In genomic region chr1:176897350-176898236, GRCh38 we compare ENCODE assay signal across 8 cellular contexts.
DNase-seq lines count a peak whose midpoint lies in the region; ATAC-seq and TF ChIP-seq lines count a peak whose summit lies in the region.

No MANE protein-coding gene starts in this region.

- peak overlapping the region; percentile 68 for H3K4me3 Mint-ChIP-seq in GM23338

- H3K27ac Mint-ChIP-seq in GM23338 = peak overlapping the region; percentile 74

- H3K4me3 ChIP-seq in GM23338 = peak overlapping the region; percentile 46
- no peak overlapping the region for H3K4me3 ChIP-seq in liver (ENCODE audit: low read depth in 1 of 3, low read length in 3 of 3)

- no peaks in the 10 kb centered on the region for H4K20me1 ChIP-seq in GM23338 (replicated peaks; ENCODE audit: insufficient read depth)

- peak overlapping the region; percentile 77 for H3K4me2 ChIP-seq in GM23338

- H3K79me2 ChIP-seq in GM23338 (replicated peaks; ENCODE audit: insufficient read depth) = no peaks in the 10 kb centered on the region

- no peaks in the 10 kb centered on the region for H3K36me3 Mint-ChIP-seq in GM23338 (ENCODE audit: low read depth)

- H3K9me2 ChIP-seq in GM23338 (ENCODE audit: insufficient read depth) = no peaks in the 10 kb centered on the region

- no peaks in the 10 kb centered on the region for H3K9me3 Mint-ChIP-seq in GM23338

- no peaks in the 10 kb centered on the region for H3F3A ChIP-seq in GM23338 (replicated peaks; ENCODE audit: low read depth)

- ATAC-seq in GM23338 = peak; percentile 99
- ATAC-seq in stimulated activated naive CD8-positive, alpha-beta T cell treated with anti-CD3 and anti-CD28 coated beads, Interleukin-15, Interleukin-2, amounts not matched to agents 100 U/mL and 50 U/mL, for 24 hours = no peak

- no peaks in the 10 kb centered on the region for H3K36me3 ChIP-seq in GM23338 (ENCODE audit: insufficient read depth)
- H3K36me3 ChIP-seq in liver (ENCODE audit: control insufficient read depth in 4 of 4, insufficient read depth in 3 of 4, low read depth in 1 of 4, low read length in 3 of 4) = no peaks in the 10 kb centered on the region

- no peak overlapping the region for H3K27ac ChIP-seq in GM23338 (ENCODE audit: low read depth)
- no peak overlapping the region for H3K27ac ChIP-seq in liver (ENCODE audit: low read depth in 1 of 2, low read length in 2 of 2)

- peaks cover 4% of the 10 kb centered on the region; the same call in 2 of the 3 replicates for H3K4me1 Mint-ChIP-seq in GM23338

- no peak overlapping the region for H2AFZ ChIP-seq in GM23338

- H3K27me3 ChIP-seq in GM23338 (ENCODE audit: insufficient read depth) = no peaks in the 10 kb centered on the region
- H3K27me3 ChIP-seq in liver (ENCODE audit: control insufficient read depth in 4 of 4, insufficient read depth in 4 of 4, low read length in 3 of 4) = peaks cover 0 to 10% (median 4%) of the 10 kb centered on the region in 4 donors

- no peak overlapping the region for H3K9ac ChIP-seq in liver (ENCODE audit: low read depth in 1 of 2, low read length in 2 of 2)

- TF ChIP-seq CTCF in GM23338 (conservative IDR thresholded peaks at IDR 0.05; ENCODE audit: low read depth in 2 of 2) = peak; percentile 73 to 98
- TF ChIP-seq CTCF in liver (IDR thresholded peaks at IDR 0.05; ENCODE audit: low read depth, low read length, missing input control) = peak; percentile 67

- TF ChIP-seq RAD21 in liver (IDR thresholded peaks at IDR 0.05) = peak; percentile 73 to 75

- peaks cover 4% of the 10 kb centered on the region for H3K27me3 Mint-ChIP-seq in GM23338 (ENCODE audit: insufficient read depth, low read depth, poor library complexity)

- DNase-seq in ELF-1 (ENCODE audit: low read depth, low spot score) = peak; percentile 83
- peak; percentile 89 for DNase-seq in GM23338 (ENCODE audit: low spot score)
- peak; percentile 84 for DNase-seq in NCI-H1092 treated with DMSO at 0.1 percent for 48 hours (lab: John Stamatoyannopoulos, UW)
- peak; percentile 81 for DNase-seq in SKM-1 treated with dmso at 0.1 percent for 144 hours (lab: John Stamatoyannopoulos, UW; ENCODE audit: unreplicated experiment)
- peak; percentile 50 for DNase-seq in dedifferentiated amniotic fluid mesenchymal stem cell (ENCODE audit: extremely low spot score)
- DNase-seq in stimulated activated naive CD8-positive, alpha-beta T cell treated with anti-CD3 and anti-CD28 coated beads, Interleukin-15, Interleukin-2, amounts not matched to agents 100 U/mL and 50 U/mL, for 24 hours = peak; percentile 57
- DNase-seq in occipital lobe (lab: John Stamatoyannopoulos, UW) = no peak

- no peaks in the 10 kb centered on the region for H3K4me1 ChIP-seq in GM23338 (ENCODE audit: insufficient read depth)
- H3K4me1 ChIP-seq in liver (ENCODE audit: control insufficient read depth in 4 of 4, insufficient read depth in 4 of 4, low read length in 3 of 4) = peaks cover 0 to 4% (median 3%) of the 10 kb centered on the region in 4 donors

- H3K9me3 ChIP-seq in liver (ENCODE audit: control insufficient read depth in 4 of 4, low read length in 3 of 4) = no peaks in the 10 kb centered on the region

- 4% methylated on average over 25 of the region's 25 CpGs for WGBS in liver

TF ChIP-seq in GM23338, 12 proteins besides CTCF, POLR2A, EP300 and RAD21 (continues in another document):
- no peak for TF ChIP-seq STAT1 (IDR thresholded peaks at IDR 0.05; ENCODE audit: unreplicated experiment)

TF ChIP-seq in liver, 16 proteins besides CTCF, POLR2A, EP300 and RAD21:
- no peak for TF ChIP-seq MAX (IDR thresholded peaks at IDR 0.05)
- TF ChIP-seq HNF4G (IDR thresholded peaks at IDR 0.05) = no peak
- no peak for TF ChIP-seq EGR1 (IDR thresholded peaks at IDR 0.05; ENCODE audit: low read depth in 2 of 2)
- TF ChIP-seq GABPA (IDR thresholded peaks at IDR 0.05 in 1 of 2, conservative IDR thresholded peaks at IDR 0.05 in 1 of 2) = no peak
- TF ChIP-seq RXRA (IDR thresholded peaks at IDR 0.05) = no peak
- TF ChIP-seq FOXA2 (IDR thresholded peaks at IDR 0.05) = no peak
